In genomic region chr5:139638736-139639618, GRCh38 we compare ENCODE assay signal across 9 cellular contexts. TPM values are rescaled to one million over a fixed set of nuclear protein-coding genes. Genes with fewer than 3 reads are reported as not detected.
A peak's percentile ranks its signal among the peaks of the same experiment; 100 is the strongest.
DNase-seq lines count a peak whose midpoint lies in the region; ATAC-seq and TF ChIP-seq lines count a peak whose summit lies in the region.
"Had no signal": no experiment of that assay in that cellular context is flagged by ENCODE, and none has a peak within 500 bp of the region (broad histone marks: within the 10 kb centered on the region; RNA-seq: fewer than 3 reads in every experiment).

No MANE protein-coding gene starts in this region.

- no peaks in the 10 kb centered on the region for H3K36me3 ChIP-seq in CD4-positive, alpha-beta memory T cell (ENCODE audit: insufficient read depth, low read length)
- H3K36me3 ChIP-seq: neutrophil had no signal

- H3K36me3 Mint-ChIP-seq in CD4-positive, alpha-beta memory T cell: no peaks in the 10 kb centered on the region
- no peaks in the 10 kb centered on the region for H3K36me3 Mint-ChIP-seq in neural crest cell (ENCODE audit: low read depth)

- H3K27ac Mint-ChIP-seq in CD4-positive, alpha-beta memory T cell: peak overlapping the region in 4 of 7 donors; percentile 29 to 37 (median 32)
- no peak overlapping the region for H3K27ac Mint-ChIP-seq in neural crest cell (ENCODE audit: unreplicated experiment)

- ATAC-seq in GM21825 (IDR thresholded peaks at IDR 0.05; ENCODE audit: unreplicated experiment): no peak
- no peak for ATAC-seq in GM18505 (IDR thresholded peaks at IDR 0.05; ENCODE audit: unreplicated experiment)

- DNase-seq in CD4-positive, alpha-beta memory T cell: no peak
- DNase-seq in NAMALWA (ENCODE audit: low spot score) (peak; percentile 67), dorsolateral prefrontal cortex (peak in 1 of 10 donors; percentile 39), neural crest cell (ENCODE audit: low read depth, low spot score) (no peak), DMS53 treated with DMSO at 0.1 percent for 48 hours (lab: John Stamatoyannopoulos, UW; ENCODE audit: unreplicated experiment) (no peak)
- DNase-seq in stimulated activated naive CD4-positive, alpha-beta T cell treated with Interleukin-2 at 50 U/mL for 16 hours (lab: John Stamatoyannopoulos, UW): no peak

- H3K4me1 ChIP-seq in CD4-positive, alpha-beta memory T cell (ENCODE audit: insufficient read depth, low read length): peaks cover 24% of the 10 kb centered on the region

- TF ChIP-seq CTCF in dorsolateral prefrontal cortex (IDR thresholded peaks at IDR 0.05 in 54 of 56, conservative IDR thresholded peaks at IDR 0.05 in 2 of 56; ENCODE audit: low read depth in 1 of 56, partially characterized antibody in 56 of 56) (peak in 1 of 56 donors; percentile 5), neural crest cell (conservative IDR thresholded peaks at IDR 0.05) (no peak)

- H3K27me3 ChIP-seq in CD4-positive, alpha-beta memory T cell (ENCODE audit: insufficient read depth, low read length): no peaks in the 10 kb centered on the region
- H3K27me3 ChIP-seq in dorsolateral prefrontal cortex: no peaks in the 10 kb centered on the region

- no peaks in the 10 kb centered on the region for H3K27me3 Mint-ChIP-seq in CD4-positive, alpha-beta memory T cell
- peaks cover 17% of the 10 kb centered on the region for H3K27me3 Mint-ChIP-seq in neural crest cell (ENCODE audit: low read depth)

- TF ChIP-seq POLR2A in GM18505 (IDR thresholded peaks at IDR 0.05; ENCODE audit: borderline replicate concordance, extremely low read depth, insufficient read depth, insufficient read length): no peak

- POLR2A ChIA-PET in CD4-positive, alpha-beta memory T cell (lab: Charles Lee; ENCODE audit: partially characterized antibody): interaction anchor here (1.0 to 3.9 kb wide), 4 partner anchors 9 to 127 kb away, joined by 3 to 28 read pairs (median 6); partner anchors contain the start of genes CXXC5 and UBE2D2

- peak overlapping the region in 5 of 8 donors; percentile 21 to 43 (median 39) for H3K4me3 Mint-ChIP-seq in CD4-positive, alpha-beta memory T cell
- H3K4me3 Mint-ChIP-seq in neural crest cell: peak overlapping the region; percentile 79

- intact Hi-C loops in CD4-positive, alpha-beta memory T cell (cut with micrococcal nuclease): loop anchor here (5.0 kb wide), 2 partner anchors 108 to 217 kb away; no protein-coding TSS in a partner anchor
- intact Hi-C loops in dorsolateral prefrontal cortex (cut with DNase I): loop anchor here (1.0 to 10.0 kb wide), 6 partner anchors 8 to 336 kb away; partner anchors contain the start of gene UBE2D2 (in 2 of the 2)

- H3K9me3 ChIP-seq in CD4-positive, alpha-beta memory T cell (ENCODE audit: control insufficient read depth in 1 of 2, low read length in 2 of 2): no peaks in the 10 kb centered on the region
- H3K9me3 ChIP-seq: neutrophil had no signal

- H3K4me1 Mint-ChIP-seq in CD4-positive, alpha-beta memory T cell: peaks cover 20 to 40% (median 31%) of the 10 kb centered on the region in 4 donors
- peaks cover 58% of the 10 kb centered on the region for H3K4me1 Mint-ChIP-seq in neural crest cell

- H3K27ac ChIP-seq in CD4-positive, alpha-beta memory T cell (ENCODE audit: low read depth, low read length): no peak overlapping the region
- peak overlapping the region; percentile 57 to 98 (median 92) for H3K27ac ChIP-seq in dorsolateral prefrontal cortex
- H3K27ac ChIP-seq: neutrophil had no signal

- no peak overlapping the region for H3K4me3 ChIP-seq in CD4-positive, alpha-beta memory T cell (ENCODE audit: low read length in 2 of 2)
- H3K4me3 ChIP-seq in dorsolateral prefrontal cortex: peak overlapping the region in 42 of 59 donors; percentile 45 to 76 (median 65)

- CTCF ChIA-PET in CD4-positive, alpha-beta memory T cell (lab: Charles Lee; ENCODE audit: partially characterized antibody): interaction anchor here (1.2 to 8.6 kb wide), 5 partner anchors 12 to 131 kb away, joined by 3 to 99 read pairs (median 4); no protein-coding TSS in a partner anchor

- no peaks in the 10 kb centered on the region for H3K9me3 Mint-ChIP-seq in CD4-positive, alpha-beta memory T cell
- H3K9me3 Mint-ChIP-seq in neural crest cell: no peaks in the 10 kb centered on the region

RNA-seq across cellular contexts. Expression of gene CXXC5, which starts 9.2 kb away (rescaled TPM):
- 1 to 10 TPM; 1.6 to 3.6 TPM for total RNA-seq in CD4-positive, alpha-beta memory T cell
- 1 to 10 TPM; 2.7 to 5.5 TPM for polyA plus RNA-seq in CD4-positive, alpha-beta memory T cell
- total RNA-seq in dorsolateral prefrontal cortex (100 to 1,000 TPM in 83 of 120 experiments, 10 to 100 TPM in 37; 79.1 to 229 (median 108) TPM), neural crest cell (29.2 and 30.4 TPM in 2 replicates)

Comparison
In these comparisons a context has a peak if more than half of its experiments do, and no peak if none do; other contexts are left out.
1. H3K4me3 ChIP-seq: peak in dorsolateral prefrontal cortex (42 of 59); none in CD4-positive, alpha-beta memory T cell (0 of 2).